Comparison of ENCODE assay signal across 11 cellular contexts in genomic region chr21:44958471-44959191, GRCh38. TPM values are rescaled to one million over a fixed set of nuclear protein-coding genes. Genes with fewer than 3 reads are reported as not detected.
DNase-seq lines count a peak whose midpoint lies in the region; ATAC-seq and TF ChIP-seq lines count a peak whose summit lies in the region.
"Had no signal": no experiment of that assay in that cellular context is flagged by ENCODE, and none has a peak within 500 bp of the region (broad histone marks: within the 10 kb centered on the region; RNA-seq: fewer than 3 reads in every experiment).

No MANE protein-coding gene starts in this region.

- no peaks in the 10 kb centered on the region for H3K27me3 ChIP-seq in heart right ventricle

- H3K4me1 ChIP-seq in heart right ventricle: peaks cover 30 to 99% (median 62%) of the 10 kb centered on the region in 9 donors

- TF ChIP-seq CTCF in CD14-positive monocyte (IDR thresholded peaks at IDR 0.05) (no peak), astrocyte of the cerebellum (IDR thresholded peaks at IDR 0.05; ENCODE audit: low read depth, low read length, missing control alignments) (no peak), heart right ventricle (IDR thresholded peaks at IDR 0.05) (no peak)

- in situ Hi-C loops in astrocyte of the cerebellum (cut with HindIII; ENCODE audit: low sequenced_read_pairs): no loop called here

- peaks cover 0 to 40% (median 0%) of the 10 kb centered on the region in 9 donors for H3K36me3 ChIP-seq in heart right ventricle

- DNase-seq in CD14-positive monocyte (ENCODE audit: low spot score) (peak; percentile 30), astrocyte of the cerebellum (ENCODE audit: low read depth) (peak; percentile 79), heart right ventricle (peak; percentile 86 to 92), posterior vena cava (ENCODE audit: low spot score) (peak; percentile 96), DMS114 treated with DMSO at 0.1 percent for 48 hours (lab: John Stamatoyannopoulos, UW; ENCODE audit: unreplicated experiment) (no peak), SIG-M5 (lab: John Stamatoyannopoulos, UW) (no peak)
- DNase-seq in activated T-cell treated with anti-CD3 and anti-CD28 coated beads, Interleukin-2, amount 50 U/mL, for 1 hour: no peak
- DNase-seq: activated naive CD8-positive, alpha-beta T cell treated with anti-CD3 and anti-CD28 coated beads, Interleukin-2, amount 10 ng/mL, durations not matched to agents 7 days and 5 days; COR-L47 had no signal

- no peak overlapping the region for H3K4me3 Mint-ChIP-seq in CD14-positive monocyte
- H3K4me3 Mint-ChIP-seq: activated naive CD8-positive, alpha-beta T cell treated with anti-CD3 and anti-CD28 coated beads, Interleukin-2, amount 10 ng/mL, durations not matched to agents 7 days and 5 days; IgD-negative memory B cell had no signal

- H3K27ac Mint-ChIP-seq in CD14-positive monocyte: peak overlapping the region in 4 of 7 donors; percentile 33 to 78 (median 67)
- H3K27ac Mint-ChIP-seq: activated naive CD8-positive, alpha-beta T cell treated with anti-CD3 and anti-CD28 coated beads, Interleukin-2, amount 10 ng/mL, durations not matched to agents 7 days and 5 days; IgD-negative memory B cell had no signal

- peaks cover 0 to 1% (median 0%) of the 10 kb centered on the region in 3 donors for H3K27me3 Mint-ChIP-seq in CD14-positive monocyte (ENCODE audit: low read depth in 3 of 3)
- H3K27me3 Mint-ChIP-seq: activated naive CD8-positive, alpha-beta T cell treated with anti-CD3 and anti-CD28 coated beads, Interleukin-2, amount 10 ng/mL, durations not matched to agents 7 days and 5 days; IgD-negative memory B cell had no signal

- H3K4me1 Mint-ChIP-seq in CD14-positive monocyte: no peaks in the 10 kb centered on the region

- H3K4me3 ChIP-seq in astrocyte of the cerebellum (ENCODE audit: low read depth, low read length) (no peak overlapping the region), heart right ventricle (peak overlapping the region in 7 of 10 donors; percentile 1 to 27 (median 17))

- H3K9me3 Mint-ChIP-seq in CD14-positive monocyte: no peaks in the 10 kb centered on the region
- H3K9me3 Mint-ChIP-seq: activated naive CD8-positive, alpha-beta T cell treated with anti-CD3 and anti-CD28 coated beads, Interleukin-2, amount 10 ng/mL, durations not matched to agents 7 days and 5 days; IgD-negative memory B cell had no signal

- H3K27ac ChIP-seq in heart right ventricle: peak overlapping the region; percentile 47 to 85 (median 77)

- 15 to 17% methylated on average over 28 of the region's 28 CpGs for WGBS in heart right ventricle, 2 donors

- no peaks in the 10 kb centered on the region for H3K9me3 ChIP-seq in heart right ventricle

- ATAC-seq in heart right ventricle (peak; percentile 67 to 90 (median 84)), HG03097 (IDR thresholded peaks at IDR 0.05; ENCODE audit: low FRiP score, unreplicated experiment) (no peak)

- intact Hi-C loops in CD14-positive monocyte (cut with micrococcal nuclease): no loop called here
- intact Hi-C loops in heart right ventricle (cut with DNase I): loop anchor here in 4 of 10 donors (5.0 to 10.0 kb wide), 5 partner anchors 76 to 326 kb away; partner anchors contain the start of genes ADARB1 (in 2 of the 4) and POFUT2 (in 2 of the 4)
- intact Hi-C loops in posterior vena cava (cut with DNase I): no loop called here

- H3K36me3 Mint-ChIP-seq in CD14-positive monocyte: peaks cover 67 to 96% of the 10 kb centered on the region in 2 donors

RNA-seq across cellular contexts. Expression of gene SLX9, which starts 18.8 kb away (rescaled TPM):
- polyA plus RNA-seq in CD14-positive monocyte (1 to 10 TPM; 7.5 to 9.0 TPM), heart right ventricle (10 to 100 TPM; 68.1 to 83.6 TPM)
- total RNA-seq in heart right ventricle (10 to 100 TPM; 42.4 to 67.2 (median 52.6) TPM), posterior vena cava (10 to 100 TPM; 25.8 to 31.6 TPM)

RNA-seq across cellular contexts. Expression of gene ITGB2, which starts 37.9 kb away (rescaled TPM):
- 1,000 to 10,000 TPM; 1,470 to 1,628 TPM for polyA plus RNA-seq in CD14-positive monocyte
- 100 to 1,000 TPM in 1 of 10 donors, 10 to 100 TPM in 5, 1 to 10 TPM in 4; 5.1 to 151 (median 10.3) TPM for total RNA-seq in heart right ventricle
- 10 to 100 TPM; 12.4 to 12.7 TPM for polyA plus RNA-seq in heart right ventricle
- total RNA-seq in posterior vena cava: 100 to 1,000 TPM in 1 of 2 donors, 10 to 100 TPM in 1; 47.9 to 122 TPM

Comparison
In these comparisons a context has a peak if more than half of its experiments do, and no peak if none do; other contexts are left out.
1. DNase-seq: peak in CD14-positive monocyte (single experiment), astrocyte of the cerebellum (single experiment), heart right ventricle (2 of 2) and posterior vena cava (single experiment); none in DMS114 treated with DMSO at 0.1 percent for 48 hours (single experiment), activated T-cell treated with anti-CD3 and anti-CD28 coated beads, Interleukin-2, amount 50 U/mL, for 1 hour (single experiment) and SIG-M5 (single experiment).